ENCODE assay signal across 9 cellular contexts in the genomic region with DNA sequence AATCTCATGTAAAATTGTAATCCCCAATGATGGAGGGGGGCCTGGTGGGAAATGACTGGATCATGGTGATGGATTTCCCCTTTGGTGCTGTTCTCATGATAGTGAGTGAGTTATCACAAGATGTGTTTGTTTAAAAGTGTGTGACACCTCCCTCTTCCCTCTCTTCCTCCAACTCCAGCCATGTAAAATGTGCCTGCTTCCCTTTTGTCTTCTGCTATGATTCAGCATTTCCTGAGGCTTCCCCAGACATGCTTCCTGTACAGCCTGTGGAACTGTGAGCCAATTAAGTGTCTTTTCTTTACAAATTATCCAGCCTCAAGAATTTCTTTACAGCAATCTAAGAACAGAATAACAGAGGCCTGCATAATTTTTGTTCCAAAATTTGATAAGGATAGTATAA.
DNase-seq lines count a peak whose midpoint lies in the region; ATAC-seq, FAIRE-seq and TF ChIP-seq lines count a peak whose summit lies in the region.
"Had no signal": no experiment of that assay in that cellular context is flagged by ENCODE, and none has a peak within 500 bp of the region (broad histone marks: within the 10 kb centered on the region; RNA-seq: fewer than 3 reads in every experiment).

No MANE protein-coding gene starts in this region.

- TF ChIP-seq CTCF in bronchial epithelial cell (IDR thresholded peaks at IDR 0.05; ENCODE audit: insufficient read depth, low read length, severe bottlenecking): no peak

- DNase-seq in CMK (ENCODE audit: low read depth) (peak; percentile 12), M059J (ENCODE audit: low read depth) (peak; percentile 67), bronchial epithelial cell (ENCODE audit: low read depth) (peak; percentile 86), lung microvascular endothelial cell (ENCODE audit: low read depth in 2 of 2) (peak; percentile 94 to 99), HAP-1 (ENCODE audit: low spot score in 2 of 2) (no peak), AG20443 (ENCODE audit: low spot score) (no peak)
- no peak for DNase-seq in activated effector memory CD4-positive, alpha-beta T cell treated with anti-CD3 and anti-CD28 coated beads, Interleukin-2, amount 50 U/mL, for 16 hours

- in situ Hi-C loops in HAP-1 (cut with MboI; ENCODE audit: low sequenced_read_pairs): no loop called here

- ATAC-seq in GM19023 (IDR thresholded peaks at IDR 0.05; ENCODE audit: unreplicated experiment): no peak

- H3K36me3 ChIP-seq in bronchial epithelial cell (ENCODE audit: control insufficient read depth, insufficient read depth, low read length): no peaks in the 10 kb centered on the region
- H3K36me3 ChIP-seq in HAP-1 (replicated peaks): no peaks in the 10 kb centered on the region
- H3K36me3 ChIP-seq: esophagus muscularis mucosa had no signal

- no peak overlapping the region for H3K4me3 ChIP-seq in bronchial epithelial cell (ENCODE audit: low read depth, low read length)
- H3K4me3 ChIP-seq in HAP-1: no peak overlapping the region
- H3K4me3 ChIP-seq: esophagus muscularis mucosa had no signal

- H3K4me1 ChIP-seq in HAP-1: no peaks in the 10 kb centered on the region; the same call in 1 of the 2 replicates

- H3K27me3 ChIP-seq in bronchial epithelial cell (ENCODE audit: control insufficient read depth, insufficient read depth, low read length): no peaks in the 10 kb centered on the region
- no peaks in the 10 kb centered on the region for H3K27me3 ChIP-seq in HAP-1 (ENCODE audit: low read depth)
- H3K27me3 ChIP-seq: esophagus muscularis mucosa had no signal

- FAIRE-seq in bronchial epithelial cell (lab: Jason Lieb, UNC): no peak

- H3K9me3 ChIP-seq in HAP-1: 0 out of 2 replicates have a peak, but pooled peaks cover 2% of the 10 kb centered on the region
- H3K9me3 ChIP-seq: esophagus muscularis mucosa had no signal

Comparison
In these comparisons a context has a peak if more than half of its experiments do, and no peak if none do; other contexts are left out.
1. DNase-seq: peak in CMK (single experiment), M059J (single experiment), bronchial epithelial cell (single experiment) and lung microvascular endothelial cell (2 of 2); none in HAP-1 (0 of 2), activated effector memory CD4-positive, alpha-beta T cell treated with anti-CD3 and anti-CD28 coated beads, Interleukin-2, amount 50 U/mL, for 16 hours (single experiment) and AG20443 (single experiment).